12 cellular contexts compared by ENCODE assay signal in the genomic region with DNA sequence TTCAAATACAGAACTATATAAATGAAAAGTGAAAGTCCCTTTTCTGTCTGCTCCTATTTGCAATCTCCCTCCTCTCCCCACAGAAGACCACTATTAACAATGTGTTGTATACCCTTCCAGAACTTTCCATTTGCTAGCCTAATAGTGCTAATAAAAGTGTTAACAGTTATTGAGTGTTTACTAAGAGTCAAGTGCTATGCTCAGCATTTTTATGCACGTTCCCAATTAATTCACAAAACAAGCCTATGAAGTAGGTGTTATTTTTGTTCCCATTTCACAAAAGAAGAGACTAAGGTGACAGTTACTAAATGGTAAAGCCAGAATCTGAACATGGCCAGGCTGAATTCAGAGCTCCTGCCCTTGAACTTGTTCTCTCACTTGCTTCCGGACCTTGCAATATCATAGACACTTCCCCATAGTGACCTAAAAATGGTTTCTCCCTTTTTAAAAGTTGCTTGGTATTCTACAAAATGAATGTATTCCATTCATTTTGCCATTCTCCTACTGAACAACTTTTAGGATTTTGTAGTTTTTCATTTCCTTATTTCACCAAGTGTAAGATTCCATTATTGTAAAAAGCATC. TPM values are rescaled to one million over a fixed set of nuclear protein-coding genes. Genes with fewer than 3 reads are reported as not detected.
DNase-seq lines count a peak whose midpoint lies in the region; ATAC-seq and TF ChIP-seq lines count a peak whose summit lies in the region.
"Had no signal": no experiment of that assay in that cellular context is flagged by ENCODE, and none has a peak within 500 bp of the region (broad histone marks: within the 10 kb centered on the region; RNA-seq: fewer than 3 reads in every experiment).

No MANE protein-coding gene starts in this region.

- no peak for TF ChIP-seq CTCF in activated CD8-positive, alpha-beta T cell treated with anti-CD3 and anti-CD28 coated beads for 36 hours (IDR thresholded peaks at IDR 0.05)

- H3K27me3 ChIP-seq in neuron (ENCODE audit: insufficient read depth, low read length): no peaks in the 10 kb centered on the region
- H3K27me3 ChIP-seq: heart left ventricle, tibial artery had no signal

- intact Hi-C loops in activated CD8-positive, alpha-beta T cell treated with anti-CD3 and anti-CD28 coated beads for 36 hours (cut with micrococcal nuclease): no loop called here

- peak overlapping the region; percentile 85 for H3K27ac Mint-ChIP-seq in activated CD4-positive, alpha-beta T cell treated with anti-CD3 and anti-CD28 coated beads, Interleukin-2, amount 10 ng/mL, durations not matched to agents 7 days and 5 days
- H3K27ac Mint-ChIP-seq in activated CD8-positive, alpha-beta T cell treated with anti-CD3 and anti-CD28 coated beads for 36 hours: peak overlapping the region; percentile 79

- CTCF ChIA-PET in activated CD4-positive, alpha-beta T cell treated with anti-CD3 and anti-CD28 coated beads, Interleukin-2, amount 10 ng/mL, durations not matched to agents 7 days and 5 days (lab: Charles Lee): interaction anchor here (1.0 to 1.2 kb wide), 2 partner anchors 14 to 1290 kb away, joined by 4 read pairs; a partner anchor contains a TSS
- CTCF ChIA-PET in activated CD8-positive, alpha-beta T cell treated with anti-CD3 and anti-CD28 coated beads for 36 hours (lab: Charles Lee): interaction anchor here (0.9 to 2.0 kb wide), 6 partner anchors 8 to 1290 kb away, joined by 3 to 11 read pairs (median 3); no protein-coding TSS in a partner anchor

- H3K4me1 Mint-ChIP-seq in activated CD4-positive, alpha-beta T cell treated with anti-CD3 and anti-CD28 coated beads, Interleukin-2, amount 10 ng/mL, durations not matched to agents 7 days and 5 days: peaks cover 44% of the 10 kb centered on the region
- peaks cover 35% of the 10 kb centered on the region for H3K4me1 Mint-ChIP-seq in activated CD8-positive, alpha-beta T cell treated with anti-CD3 and anti-CD28 coated beads for 36 hours (ENCODE audit: low read depth)

- peaks cover 5% of the 10 kb centered on the region for H3K4me1 ChIP-seq in neuron (ENCODE audit: insufficient read depth, low read length)

- H2AFZ ChIP-seq in neuron (ENCODE audit: low read depth, low read length): peak overlapping the region; percentile 96

- peaks cover 14% of the 10 kb centered on the region for H3K36me3 ChIP-seq in neuron (ENCODE audit: insufficient read depth, low read length)

- POLR2A ChIA-PET in activated CD4-positive, alpha-beta T cell treated with anti-CD3 and anti-CD28 coated beads, Interleukin-2, amount 10 ng/mL, durations not matched to agents 7 days and 5 days (lab: Charles Lee): no interaction called here
- POLR2A ChIA-PET in activated CD8-positive, alpha-beta T cell treated with anti-CD3 and anti-CD28 coated beads for 36 hours (lab: Charles Lee): no interaction called here

- DNase-seq in activated CD4-positive, alpha-beta T cell treated with anti-CD3 and anti-CD28 coated beads, Interleukin-2, amount 10 ng/mL, durations not matched to agents 7 days and 5 days: no peak
- DNase-seq in activated CD4-positive, alpha-beta T cell treated with anti-CD3 and anti-CD28 coated beads for 4 hours: no peak
- DNase-seq in Kasumi-1 (lab: John Stamatoyannopoulos, UW) (peak; percentile 69 to 74), DMS79 treated with DMSO at 0.1 percent for 48 hours (lab: John Stamatoyannopoulos, UW) (no peak), cortex of kidney (lab: John Stamatoyannopoulos, UW) (no peak)
- DNase-seq in activated CD8-positive, alpha-beta T cell treated with anti-CD3 and anti-CD28 coated beads for 36 hours: no peak
- DNase-seq: heart left ventricle, lower lobe of right lung, NCI-H226, tibial artery had no signal

- no peak for ATAC-seq in activated CD8-positive, alpha-beta T cell treated with anti-CD3 and anti-CD28 coated beads for 36 hours
- no peak for ATAC-seq in HG02759 (IDR thresholded peaks at IDR 0.05; ENCODE audit: unreplicated experiment)
- ATAC-seq: heart left ventricle, lower lobe of right lung had no signal

- peaks cover 25% of the 10 kb centered on the region for H3K36me3 Mint-ChIP-seq in activated CD4-positive, alpha-beta T cell treated with anti-CD3 and anti-CD28 coated beads, Interleukin-2, amount 10 ng/mL, durations not matched to agents 7 days and 5 days (ENCODE audit: low read depth)
- H3K36me3 Mint-ChIP-seq in activated CD8-positive, alpha-beta T cell treated with anti-CD3 and anti-CD28 coated beads for 36 hours (ENCODE audit: low read depth): peaks cover 25% of the 10 kb centered on the region

- no peaks in the 10 kb centered on the region for H3K9me3 ChIP-seq in neuron (ENCODE audit: low read length)
- H3K9me3 ChIP-seq: heart left ventricle, lower lobe of right lung, tibial artery had no signal

- peaks cover 2% of the 10 kb centered on the region for H3K27me3 Mint-ChIP-seq in activated CD4-positive, alpha-beta T cell treated with anti-CD3 and anti-CD28 coated beads, Interleukin-2, amount 10 ng/mL, durations not matched to agents 7 days and 5 days
- no peaks in the 10 kb centered on the region for H3K27me3 Mint-ChIP-seq in activated CD8-positive, alpha-beta T cell treated with anti-CD3 and anti-CD28 coated beads for 36 hours

- peak overlapping the region; percentile 89 for H3K4me3 Mint-ChIP-seq in activated CD4-positive, alpha-beta T cell treated with anti-CD3 and anti-CD28 coated beads, Interleukin-2, amount 10 ng/mL, durations not matched to agents 7 days and 5 days
- peak overlapping the region; percentile 13 for H3K4me3 Mint-ChIP-seq in activated CD8-positive, alpha-beta T cell treated with anti-CD3 and anti-CD28 coated beads for 36 hours

- peaks cover 3% of the 10 kb centered on the region for H3K9me3 Mint-ChIP-seq in activated CD4-positive, alpha-beta T cell treated with anti-CD3 and anti-CD28 coated beads, Interleukin-2, amount 10 ng/mL, durations not matched to agents 7 days and 5 days
- H3K9me3 Mint-ChIP-seq in activated CD8-positive, alpha-beta T cell treated with anti-CD3 and anti-CD28 coated beads for 36 hours: no peaks in the 10 kb centered on the region

- H3K4me3 ChIP-seq in neuron (ENCODE audit: low read length): no peak overlapping the region

RNA-seq across cellular contexts. Expression of a gene that starts 1.6 kb away (rescaled TPM):
- 10 to 100 TPM; 30.7 to 37.2 TPM for total RNA-seq in activated CD4-positive, alpha-beta T cell treated with anti-CD3 and anti-CD28 coated beads, Interleukin-2, amount 10 ng/mL, durations not matched to agents 7 days and 5 days
- 10 to 100 TPM; 21.0 to 24.8 TPM for total RNA-seq in activated CD8-positive, alpha-beta T cell treated with anti-CD3 and anti-CD28 coated beads for 36 hours

Comparison
In these comparisons a context has a peak if more than half of its experiments do, and no peak if none do; other contexts are left out.
1. DNase-seq: peak in Kasumi-1 (2 of 2); none in activated CD4-positive, alpha-beta T cell treated with anti-CD3 and anti-CD28 coated beads, Interleukin-2, amount 10 ng/mL, durations not matched to agents 7 days and 5 days (single experiment), activated CD4-positive, alpha-beta T cell treated with anti-CD3 and anti-CD28 coated beads for 4 hours (0 of 2), activated CD8-positive, alpha-beta T cell treated with anti-CD3 and anti-CD28 coated beads for 36 hours (single experiment), DMS79 treated with DMSO at 0.1 percent for 48 hours (single experiment) and cortex of kidney (single experiment).